1 cellular context compared by ENCODE assay signal in the genomic region with DNA sequence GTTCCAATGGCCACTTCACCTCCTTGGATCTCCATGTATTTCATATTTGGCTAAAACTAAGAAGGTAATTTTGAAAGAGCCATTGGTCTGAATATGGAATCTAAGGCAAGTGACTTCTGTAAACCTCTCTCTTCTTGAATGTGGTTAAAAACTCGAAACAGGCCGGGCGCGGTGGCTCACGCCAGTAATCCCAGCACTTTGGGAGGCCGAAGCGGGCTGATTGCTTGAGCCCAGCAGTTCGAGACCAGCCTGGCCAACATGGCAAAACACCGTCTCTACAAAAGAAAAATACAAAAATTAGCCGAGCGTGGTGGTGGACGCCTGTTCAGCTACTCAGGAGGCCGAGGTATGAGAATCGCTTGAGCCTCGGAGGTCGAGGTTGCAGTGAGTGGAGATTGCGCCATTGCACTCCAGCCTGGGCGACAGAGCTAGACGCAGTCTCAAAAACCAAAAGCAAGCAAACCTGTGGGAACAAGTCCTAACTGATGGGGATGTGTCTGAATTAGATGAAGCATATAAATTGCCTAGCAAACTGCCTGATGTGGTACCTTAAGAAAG.
TF ChIP-seq lines count a peak whose summit lies in the region.

No MANE protein-coding gene starts in this region.

TF ChIP-seq in GM12878, 131 proteins besides CTCF, POLR2A, EP300 and RAD21:
- no peak for TF ChIP-seq NBN (IDR thresholded peaks at IDR 0.05)
- TF ChIP-seq, protein P1, sequence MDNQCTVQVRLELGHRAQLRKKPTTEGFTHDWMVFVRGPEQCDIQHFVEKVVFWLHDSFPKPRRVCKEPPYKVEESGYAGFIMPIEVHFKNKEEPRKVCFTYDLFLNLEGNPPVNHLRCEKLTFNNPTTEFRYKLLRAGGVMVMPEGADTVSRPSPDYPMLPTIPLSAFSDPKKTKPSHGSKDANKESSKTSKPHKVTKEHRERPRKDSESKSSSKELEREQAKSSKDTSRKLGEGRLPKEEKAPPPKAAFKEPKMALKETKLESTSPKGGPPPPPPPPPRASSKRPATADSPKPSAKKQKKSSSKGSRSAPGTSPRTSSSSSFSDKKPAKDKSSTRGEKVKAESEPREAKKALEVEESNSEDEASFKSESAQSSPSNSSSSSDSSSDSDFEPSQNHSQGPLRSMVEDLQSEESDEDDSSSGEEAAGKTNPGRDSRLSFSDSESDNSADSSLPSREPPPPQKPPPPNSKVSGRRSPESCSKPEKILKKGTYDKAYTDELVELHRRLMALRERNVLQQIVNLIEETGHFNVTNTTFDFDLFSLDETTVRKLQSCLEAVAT (IDR thresholded peaks at IDR 0.05) = peak; percentile 81
